8 cellular contexts compared by ENCODE assay signal in genomic region chr6:38639498-38640215, GRCh38. TPM values are rescaled to one million over a fixed set of nuclear protein-coding genes. Genes with fewer than 3 reads are reported as not detected.
DNase-seq lines count a peak whose midpoint lies in the region; ATAC-seq and TF ChIP-seq lines count a peak whose summit lies in the region.

BTBD9 (minus strand) TSS chr6:38639929.

- H3K9me3 Mint-ChIP-seq in activated CD4-positive, alpha-beta memory T cell treated with anti-CD3 and anti-CD28 coated beads, Interleukin-2, amount 10 ng/mL, durations not matched to agents 7 days and 5 days: no peaks in the 10 kb centered on the region

- no peaks in the 10 kb centered on the region; the same call in 1 of the 2 replicates for H3K36me3 ChIP-seq in BJ (ENCODE audit: control insufficient read depth, insufficient read depth, low read length)
- H3K36me3 ChIP-seq in ectodermal cell (ENCODE audit: control insufficient read depth, insufficient read depth, low read length): no peaks in the 10 kb centered on the region
- H3K36me3 ChIP-seq in lung (ENCODE audit: control insufficient read depth in 2 of 2, insufficient read depth in 2 of 2, low read length in 2 of 2): no peaks in the 10 kb centered on the region

- H3K27ac Mint-ChIP-seq in activated CD4-positive, alpha-beta memory T cell treated with anti-CD3 and anti-CD28 coated beads, Interleukin-2, amount 10 ng/mL, durations not matched to agents 7 days and 5 days: peak within 1 kb of the TSS; percentile 87

- H3K4me1 ChIP-seq in ectodermal cell (ENCODE audit: control insufficient read depth, insufficient read depth, low read length) (peaks cover 8% of the 10 kb centered on the region), lung (ENCODE audit: control insufficient read depth in 2 of 2, insufficient read depth in 2 of 2, low read length in 2 of 2) (peaks cover 0 to 1% of the 10 kb centered on the region in 2 donors)

- CTCF ChIA-PET in BJ (lab: Yijun Ruan, JAX): interaction anchor here (0.6 kb wide), 1 partner anchor 71 kb away, joined by 4 read pairs; no protein-coding TSS in a partner anchor
- CTCF ChIA-PET in activated CD4-positive, alpha-beta memory T cell treated with anti-CD3 and anti-CD28 coated beads, Interleukin-2, amount 10 ng/mL, durations not matched to agents 7 days and 5 days (lab: Charles Lee): no interaction called here

- H3K36me3 Mint-ChIP-seq in activated CD4-positive, alpha-beta memory T cell treated with anti-CD3 and anti-CD28 coated beads, Interleukin-2, amount 10 ng/mL, durations not matched to agents 7 days and 5 days (ENCODE audit: low read depth): peaks cover 2% of the 10 kb centered on the region

- POLR2A ChIA-PET in BJ (lab: Charles Lee): interaction anchor here (0.6 kb wide), 2 partner anchors 26 to 32 kb away, joined by 3 to 14 read pairs; no protein-coding TSS in a partner anchor
- POLR2A ChIA-PET in activated CD4-positive, alpha-beta memory T cell treated with anti-CD3 and anti-CD28 coated beads, Interleukin-2, amount 10 ng/mL, durations not matched to agents 7 days and 5 days (lab: Charles Lee): interaction anchor here (0.6 to 2.3 kb wide), 8 partner anchors 62 to 821 kb away, joined by 3 to 15 read pairs (median 4); partner anchors contain the start of gene GLO1

- H3K4me3 ChIP-seq in BJ (ENCODE audit: low read depth, low read length) (peak within 1 kb of the TSS; percentile 77), ectodermal cell (ENCODE audit: insufficient read depth, low read depth, low read length) (peak within 1 kb of the TSS; percentile 80), lung (peak within 1 kb of the TSS; percentile 82)

- H3K27ac ChIP-seq in ectodermal cell (ENCODE audit: insufficient read depth, low read depth, low read length, poor library complexity, severe bottlenecking) (peak within 1 kb of the TSS; percentile 88), lung (ENCODE audit: low read depth in 1 of 2, low read length in 1 of 2) (peak within 1 kb of the TSS; percentile 69 to 88)

- peaks cover 45% of the 10 kb centered on the region for H3K4me1 Mint-ChIP-seq in activated CD4-positive, alpha-beta memory T cell treated with anti-CD3 and anti-CD28 coated beads, Interleukin-2, amount 10 ng/mL, durations not matched to agents 7 days and 5 days

- no peak for TF ChIP-seq CTCF in BJ (IDR thresholded peaks at IDR 0.05; ENCODE audit: insufficient read depth, low read depth, low read length)
- no peak for TF ChIP-seq CTCF in lung (IDR thresholded peaks at IDR 0.05; ENCODE audit: control extremely low read depth, extremely low read depth)

- H3K4me3 Mint-ChIP-seq in activated CD4-positive, alpha-beta memory T cell treated with anti-CD3 and anti-CD28 coated beads, Interleukin-2, amount 10 ng/mL, durations not matched to agents 7 days and 5 days: peak within 1 kb of the TSS; percentile 88

- H3K9me3 ChIP-seq in ectodermal cell (ENCODE audit: control insufficient read depth, low read length) (no peaks in the 10 kb centered on the region), lung (ENCODE audit: control insufficient read depth in 2 of 2, insufficient read depth in 1 of 2, low read length in 1 of 2) (no peaks in the 10 kb centered on the region)

- no peaks in the 10 kb centered on the region for H3K27me3 ChIP-seq in BJ (ENCODE audit: control insufficient read depth, insufficient read depth, low read length)
- peaks cover 14% of the 10 kb centered on the region for H3K27me3 ChIP-seq in ectodermal cell (ENCODE audit: control insufficient read depth, insufficient read depth, low read length, poor library complexity, severe bottlenecking)
- H3K27me3 ChIP-seq in lung (ENCODE audit: control insufficient read depth, insufficient read depth): no peaks in the 10 kb centered on the region

- H3K27me3 Mint-ChIP-seq in activated CD4-positive, alpha-beta memory T cell treated with anti-CD3 and anti-CD28 coated beads, Interleukin-2, amount 10 ng/mL, durations not matched to agents 7 days and 5 days: no peaks in the 10 kb centered on the region

- ATAC-seq in GM19043 (IDR thresholded peaks at IDR 0.05; ENCODE audit: low read depth, unreplicated experiment) (peak; percentile 75), HG03354 (IDR thresholded peaks at IDR 0.05; ENCODE audit: poor library complexity, severe bottlenecking, unreplicated experiment) (peak; percentile 85), lung (ENCODE audit: insufficient read depth, low FRiP score) (peak; percentile 89)

- 0% methylated on average over 82 of the region's 82 CpGs for WGBS in ectodermal cell, 2 experiments
- 0 to 1% methylated on average over 58 to 82 of the region's 82 CpGs for WGBS in lung, 2 donors

- peak; percentile 28 for DNase-seq in BJ (ENCODE audit: low read depth)
- DNase-seq in NCI-H748 (lab: John Stamatoyannopoulos, UW; ENCODE audit: unreplicated experiment): peak; percentile 95
- peak; percentile 86 for DNase-seq in activated CD4-positive, alpha-beta memory T cell treated with anti-CD3 and anti-CD28 coated beads, Interleukin-2, amount 10 ng/mL, durations not matched to agents 7 days and 5 days
- peak; percentile 84 for DNase-seq in lung (ENCODE audit: low spot score)
- DNase-seq in stimulated activated CD4-positive, alpha-beta T cell treated with anti-CD3 and anti-CD28 coated beads, TNF-alpha, amount 100 ng/mL, for 4 hours (ENCODE audit: low read depth in 3 of 3): peak; percentile 46 to 66 (median 65)

RNA-seq across cellular contexts. Expression of gene BTBD9, which starts in this region (rescaled TPM):
- 5.4 and 6.1 TPM in 2 replicates for polyA plus RNA-seq in BJ (2011; rRNA removed)
- 12.9 and 17.1 TPM in 2 replicates for polyA minus RNA-seq in BJ (2011; rRNA and poly(A)+ RNA removed)
- 10 to 100 TPM; 14.7 to 16.1 TPM for total RNA-seq in activated CD4-positive, alpha-beta memory T cell treated with anti-CD3 and anti-CD28 coated beads, Interleukin-2, amount 10 ng/mL, durations not matched to agents 7 days and 5 days
- 8.6 TPM for polyA plus RNA-seq in ectodermal cell (2013, experiment 1 of 4)
- polyA plus RNA-seq in ectodermal cell (2013, experiment 2 of 4): 9.1 TPM
- 4.8 TPM for polyA plus RNA-seq in ectodermal cell (2013, experiment 3 of 4)
- 6.5 TPM for polyA plus RNA-seq in ectodermal cell (2013, experiment 4 of 4)
- 10 to 100 TPM; 44.2 to 73.9 TPM for total RNA-seq in lung
- polyA plus RNA-seq in lung: 10 to 100 TPM in 1 of 2 donors, 1 to 10 TPM in 1; 8.7 to 12.5 TPM

Comparison
In these comparisons a context has a peak if more than half of its experiments do, and no peak if none do; other contexts are left out.
1. Peak in every context shown above with its lines: DNase-seq, ATAC-seq, H3K4me3 ChIP-seq and H3K27ac ChIP-seq.
2. DNase-seq: peak in every context shown above with its lines; median percentile 95 in NCI-H748; 86 in activated CD4-positive, alpha-beta memory T cell treated with anti-CD3 and anti-CD28 coated beads, Interleukin-2, amount 10 ng/mL, durations not matched to agents 7 days and 5 days; 84 in lung; 65 in stimulated activated CD4-positive, alpha-beta T cell treated with anti-CD3 and anti-CD28 coated beads, TNF-alpha, amount 100 ng/mL, for 4 hours; 28 in BJ.